ENCODE assay signal across 26 cellular contexts in genomic region chr12:115243933-115244628, GRCh38.
DNase-seq lines count a peak whose midpoint lies in the region; ATAC-seq, FAIRE-seq and TF ChIP-seq lines count a peak whose summit lies in the region.
"Had no signal": no experiment of that assay in that cellular context is flagged by ENCODE, and none has a peak within 500 bp of the region (broad histone marks: within the 10 kb centered on the region; RNA-seq: fewer than 3 reads in every experiment).

No MANE protein-coding gene starts in this region.

- no peak overlapping the region for H3K4me2 ChIP-seq in HepG2 (ENCODE audit: low read depth, low read length)
- no peak overlapping the region for H3K4me2 ChIP-seq in H1 (ENCODE audit: insufficient read depth in 1 of 2, low read depth in 2 of 2, low read length in 2 of 2)
- H3K4me2 ChIP-seq in mesenchymal stem cell (ENCODE audit: low read length, poor library complexity, severe bottlenecking): no peak overlapping the region
- no peak overlapping the region for H3K4me2 ChIP-seq in trophoblast cell (ENCODE audit: low read length)
- H3K4me2 ChIP-seq: A549; BLaER1 treated with 17β-estradiol and CSF1 and Interleukin-3, amounts not matched to agents 10 nM and 100 nM had no signal

- H3K23ac ChIP-seq in H1 (ENCODE audit: insufficient read length) (no peak overlapping the region), mesenchymal stem cell (ENCODE audit: low read length in 2 of 2) (no peak overlapping the region), trophoblast cell (ENCODE audit: low read length) (no peak overlapping the region)

- H3K4me1 ChIP-seq in HepG2 (ENCODE audit: insufficient read depth, low read length) (no peaks in the 10 kb centered on the region), right lobe of liver (no peaks in the 10 kb centered on the region), H1 (replicated peaks in 1 of 4; ENCODE audit: control insufficient read depth in 3 of 4, insufficient read depth in 4 of 4, low read length in 3 of 4) (no peaks in the 10 kb centered on the region), mesenchymal stem cell (ENCODE audit: control insufficient read depth, insufficient read depth, low read depth, low read length) (no peaks in the 10 kb centered on the region), trophoblast cell (ENCODE audit: control insufficient read depth in 1 of 2, insufficient read depth in 2 of 2, low read length in 2 of 2) (no peaks in the 10 kb centered on the region), ascending aorta (no peaks in the 10 kb centered on the region), adrenal gland (replicated peaks in 1 of 2) (no peaks in the 10 kb centered on the region)
- H3K4me1 ChIP-seq: A549; BLaER1 treated with 17β-estradiol and CSF1 and Interleukin-3, amounts not matched to agents 10 nM and 100 nM had no signal

- no TSS peak for BruUV-seq in HepG2 (replicated peaks; lab: Mats Ljungman, UMichigan)

- DNase-seq in HepG2 (ENCODE audit: low spot score) (no peak), right lobe of liver (no peak), H1 (ENCODE audit: low read depth in 1 of 2, low spot score in 2 of 2) (no peak), mesenchymal stem cell (no peak), trophoblast cell (no peak), ascending aorta (ENCODE audit: low spot score in 2 of 2) (no peak), SKM-1 (lab: John Stamatoyannopoulos, UW; ENCODE audit: unreplicated experiment) (no peak), adrenal gland (no peak)
- DNase-seq: AML-193; CD4-positive, alpha-beta T cell; CD8-positive, alpha-beta memory T cell; COR-L47; DMS 273 treated with DMSO at 0.1 percent for 48 hours; DMS153; DMS53; DMS79; DND-41; EL; GDM1 had no signal

- H3K4ac ChIP-seq in H1 (replicated peaks; ENCODE audit: insufficient read length, low read depth, low read length) (no peak overlapping the region), mesenchymal stem cell (ENCODE audit: low read depth in 1 of 2, low read length in 2 of 2) (no peak overlapping the region), trophoblast cell (ENCODE audit: low read depth, low read length) (no peak overlapping the region)

- H2AFZ ChIP-seq in HepG2 (ENCODE audit: low read length): no peak overlapping the region
- no peak overlapping the region for H2AFZ ChIP-seq in H1 (ENCODE audit: low read length)
- H2AFZ ChIP-seq in mesenchymal stem cell (ENCODE audit: low read depth, low read length): no peak overlapping the region
- no peak overlapping the region for H2AFZ ChIP-seq in trophoblast cell (ENCODE audit: insufficient read depth, low read length, poor library complexity)

- H3K27me3 ChIP-seq in HepG2 (ENCODE audit: control insufficient read depth in 1 of 2, insufficient read depth in 2 of 2, low read length in 2 of 2) (peaks cover 0 to 28% of the 10 kb centered on the region in 2 experiments; a peak in 2 of 5 replicates), right lobe of liver (no peaks in the 10 kb centered on the region), H1 (replicated peaks in 1 of 4; ENCODE audit: control insufficient read depth in 3 of 4, extremely low read depth in 1 of 4, insufficient read depth in 3 of 4, low read length in 3 of 4) (no peaks in the 10 kb centered on the region; a peak in 1 of 7 replicates), mesenchymal stem cell (ENCODE audit: control insufficient read depth in 1 of 2, insufficient read depth in 1 of 2, low read length in 2 of 2) (peaks cover 0 to 5% of the 10 kb centered on the region in 2 experiments), trophoblast cell (ENCODE audit: insufficient read depth, low read length) (no peaks in the 10 kb centered on the region), ascending aorta (no peaks in the 10 kb centered on the region), adrenal gland (no peaks in the 10 kb centered on the region)
- H3K27me3 ChIP-seq: BLaER1 treated with 17β-estradiol and CSF1 and Interleukin-3, amounts not matched to agents 10 nM and 100 nM had no signal

- 26% methylated on average over 4 of the region's 5 CpGs for WGBS in HepG2 (ENCODE audit: low lambda C conversion rate)
- WGBS in right lobe of liver (ENCODE audit: insufficient coverage, low coverage, low lambda C conversion rate, missing lambda C conversion rate): 79% methylated on average over 2 of the region's 5 CpGs
- WGBS in H1 (ENCODE audit: extremely low coverage in 1 of 2, insufficient coverage in 1 of 2, insufficient read length in 1 of 2, insufficient replicate concordance in 2 of 2, low coverage in 1 of 2, low lambda C conversion rate in 2 of 2, missing lambda C conversion rate in 1 of 2), 2 experiments: 90% methylated on average over 4 of the region's 5 CpGs; no CpG with 5 or more reads in 1 of the 2 experiments
- WGBS in mesenchymal stem cell: 81% methylated on average over 5 of the region's 5 CpGs
- no CpG with 5 or more reads among the region's 5 CpGs for WGBS in trophoblast cell (ENCODE audit: extremely low coverage, insufficient coverage, insufficient read length)
- WGBS in adrenal gland, 4 donors: 66 to 91% (median 69%) methylated on average over 2 to 5 of the region's 5 CpGs

- H4K91ac ChIP-seq in H1 (replicated peaks; ENCODE audit: insufficient read length, low read length) (no peak overlapping the region), mesenchymal stem cell (ENCODE audit: low read length) (peak overlapping the region; percentile 27), trophoblast cell (ENCODE audit: low read depth, low read length) (no peak overlapping the region)

- H3K18ac ChIP-seq in H1 (ENCODE audit: extremely low read depth, low read length): no peak overlapping the region
- no peak overlapping the region for H3K18ac ChIP-seq in mesenchymal stem cell (ENCODE audit: low read depth in 1 of 2, low read length in 2 of 2)
- H3K18ac ChIP-seq in trophoblast cell (ENCODE audit: low read length): no peak overlapping the region

- no peak overlapping the region for H3K14ac ChIP-seq in H1 (ENCODE audit: insufficient read length)
- H3K14ac ChIP-seq in mesenchymal stem cell (ENCODE audit: low read length in 2 of 2): no peak overlapping the region
- H3K14ac ChIP-seq in trophoblast cell (ENCODE audit: low read length): no peak overlapping the region

- POLR2A ChIA-PET in HepG2 (lab: Yijun Ruan, JAX) (no interaction called here), H1 (lab: Charles Lee; ENCODE audit: partially characterized antibody) (no interaction called here)

- TF ChIP-seq CTCF in HepG2 (CRISPR knock-in tag; IDR thresholded peaks at IDR 0.05) (no peak), right lobe of liver (IDR thresholded peaks at IDR 0.05) (no peak), H1 (IDR thresholded peaks at IDR 0.05; ENCODE audit: control extremely low read depth in 1 of 3, insufficient read depth in 1 of 3, low read depth in 1 of 3, low read length in 3 of 3) (no peak), ascending aorta (IDR thresholded peaks at IDR 0.05) (no peak), adrenal gland (IDR thresholded peaks at IDR 0.05) (no peak)

- in situ Hi-C loops in HepG2 (cut with HindIII; ENCODE audit: extremely low pct_ligation_motif_present, low pct_unique_long_range_greater_than_20kb): no loop called here

- H3K9ac ChIP-seq in HepG2 (ENCODE audit: insufficient read depth, low read depth, low read length) (no peak overlapping the region), H1 (replicated peaks in 1 of 4; ENCODE audit: extremely low read depth in 1 of 4, low read depth in 3 of 4, low read length in 3 of 4) (no peak overlapping the region), mesenchymal stem cell (ENCODE audit: low read length) (no peak overlapping the region), trophoblast cell (ENCODE audit: low read length) (no peak overlapping the region)
- H3K9ac ChIP-seq: BLaER1 treated with 17β-estradiol and CSF1 and Interleukin-3, amounts not matched to agents 10 nM and 100 nM had no signal

- H3K36me3 ChIP-seq in HepG2 (replicated peaks in 1 of 2; ENCODE audit: control insufficient read depth in 1 of 2, insufficient read depth in 2 of 2, low read length in 2 of 2) (no peaks in the 10 kb centered on the region), right lobe of liver (no peaks in the 10 kb centered on the region), H1 (ENCODE audit: control insufficient read depth in 2 of 4, insufficient read depth in 4 of 4, low read length in 3 of 4) (no peaks in the 10 kb centered on the region), mesenchymal stem cell (ENCODE audit: control insufficient read depth in 1 of 2, insufficient read depth in 2 of 2, low read depth in 1 of 2, low read length in 2 of 2) (no peaks in the 10 kb centered on the region), trophoblast cell (ENCODE audit: control insufficient read depth in 1 of 2, insufficient read depth in 2 of 2, low read length in 2 of 2) (no peaks in the 10 kb centered on the region), ascending aorta (no peaks in the 10 kb centered on the region), adrenal gland (replicated peaks in 1 of 2) (no peaks in the 10 kb centered on the region)
- H3K36me3 ChIP-seq: BLaER1 treated with 17β-estradiol and CSF1 and Interleukin-3, amounts not matched to agents 10 nM and 100 nM had no signal

- H3K23me2 ChIP-seq in H1 (ENCODE audit: low read depth, low read length): peaks cover 2% of the 10 kb centered on the region; the same call in 1 of the 2 replicates

- TF ChIP-seq POLR2A in HepG2 (IDR thresholded peaks at IDR 0.05; ENCODE audit: insufficient read depth in 1 of 2, low read depth in 2 of 2, low read length in 2 of 2) (no peak), right lobe of liver (IDR thresholded peaks at IDR 0.05) (no peak), H1 (IDR thresholded peaks at IDR 0.05; ENCODE audit: control extremely low read depth in 1 of 2, low read depth in 2 of 2, low read length in 2 of 2) (no peak), adrenal gland (IDR thresholded peaks at IDR 0.05) (no peak)

- H4K8ac ChIP-seq in H1 (ENCODE audit: extremely low read depth, insufficient read depth, low read length) (no peak overlapping the region), mesenchymal stem cell (ENCODE audit: low read length) (no peak overlapping the region), trophoblast cell (ENCODE audit: low read depth, low read length) (no peak overlapping the region)

- H3K4me3 ChIP-seq in HepG2 (replicated peaks in 1 of 3; ENCODE audit: insufficient read depth in 1 of 3, low read depth in 2 of 3, low read length in 3 of 3) (no peak overlapping the region), right lobe of liver (no peak overlapping the region), H1 (ENCODE audit: extremely low read depth in 1 of 4, insufficient read depth in 2 of 4, low read depth in 3 of 4, low read length in 4 of 4) (no peak overlapping the region), mesenchymal stem cell (ENCODE audit: insufficient read depth in 1 of 2, low read depth in 1 of 2, low read length in 2 of 2) (no peak overlapping the region), trophoblast cell (ENCODE audit: low read depth, low read length) (no peak overlapping the region), ascending aorta (no peak overlapping the region), adrenal gland (no peak overlapping the region)
- H3K4me3 ChIP-seq: A549; BLaER1 treated with 17β-estradiol and CSF1 and Interleukin-3, amounts not matched to agents 10 nM and 100 nM; GM12878 had no signal

- FAIRE-seq in HepG2 (lab: Jason Lieb, UNC) (no peak), H1 (lab: Jason Lieb, UNC) (no peak)
- FAIRE-seq: A549, GM12878, GM12892, GM18507 had no signal

- intact Hi-C loops in HepG2 (cut with micrococcal nuclease; ENCODE audit: unreplicated experiment): no loop called here
- intact Hi-C loops in right lobe of liver (cut with DNase I): no loop called here
- intact Hi-C loops in ascending aorta (cut with DNase I): no loop called here
- intact Hi-C loops in adrenal gland (cut with DNase I): no loop called here

- H2BK15ac ChIP-seq in H1 (ENCODE audit: low read length) (no peak overlapping the region), mesenchymal stem cell (ENCODE audit: low read depth, poor library complexity, severe bottlenecking) (no peak overlapping the region)

- no peak overlapping the region for H3K56ac ChIP-seq in H1 (replicated peaks; ENCODE audit: insufficient read length, low read depth, low read length)

- H3K79me1 ChIP-seq in H1 (ENCODE audit: low read depth, low read length) (no peaks in the 10 kb centered on the region), mesenchymal stem cell (replicated peaks; ENCODE audit: low read length, poor library complexity, severe bottlenecking) (no peaks in the 10 kb centered on the region), trophoblast cell (ENCODE audit: low read length) (no peaks in the 10 kb centered on the region)

- H2BK120ac ChIP-seq in H1 (replicated peaks; ENCODE audit: low read depth, low read length) (no peak overlapping the region), mesenchymal stem cell (ENCODE audit: low read depth, low read length) (no peak overlapping the region), trophoblast cell (ENCODE audit: insufficient read depth, low read length, poor library complexity) (no peak overlapping the region)

- ATAC-seq in HepG2 (no peak), right lobe of liver (no peak)
- ATAC-seq: A549, GM12878 had no signal

- H2BK5ac ChIP-seq in H1 (ENCODE audit: low read depth, low read length): no peak overlapping the region
- no peak overlapping the region for H2BK5ac ChIP-seq in mesenchymal stem cell (ENCODE audit: low read depth, low read length, poor library complexity, severe bottlenecking)
- no peak overlapping the region for H2BK5ac ChIP-seq in trophoblast cell (ENCODE audit: low read depth, low read length, poor library complexity)

- CTCF ChIA-PET in HepG2 (lab: Yijun Ruan, JAX; ENCODE audit: low intra/inter-chr PET ratio, low total read pairs): no interaction called here
- CTCF ChIA-PET in H1 (lab: Charles Lee; ENCODE audit: partially characterized antibody): interaction anchor here (1.1 kb wide), 1 partner anchor 21 kb away, joined by 3 read pairs; no protein-coding TSS in a partner anchor

- H3K27ac ChIP-seq in HepG2 (ENCODE audit: extremely low read length, insufficient read depth, low read length): no peak overlapping the region
- H3K27ac ChIP-seq in right lobe of liver: no peak overlapping the region
- no peak overlapping the region for H3K27ac ChIP-seq in H1 (ENCODE audit: low read depth, low read length)
- H3K27ac ChIP-seq in mesenchymal stem cell (ENCODE audit: low read length, poor library complexity, severe bottlenecking): no peak overlapping the region
- no peak overlapping the region for H3K27ac ChIP-seq in trophoblast cell (ENCODE audit: low read depth, low read length)
- H3K27ac ChIP-seq in ascending aorta: no peak overlapping the region
- H3K27ac ChIP-seq in adrenal gland: no peak overlapping the region
- H3K27ac ChIP-seq: 22Rv1; A549; BLaER1 treated with 17β-estradiol and CSF1 and Interleukin-3, amounts not matched to agents 10 nM and 100 nM; C4-2B had no signal

- H2BK20ac ChIP-seq in H1 (ENCODE audit: low read length): no peak overlapping the region

- H3K9me3 ChIP-seq in HepG2 (ENCODE audit: low read length) (no peaks in the 10 kb centered on the region), right lobe of liver (no peaks in the 10 kb centered on the region), H1 (ENCODE audit: insufficient read depth in 2 of 2, low read depth in 1 of 2, low read length in 1 of 2) (no peaks in the 10 kb centered on the region), mesenchymal stem cell (ENCODE audit: control insufficient read depth, low read length) (no peaks in the 10 kb centered on the region), trophoblast cell (ENCODE audit: insufficient read depth, low read depth, low read length) (no peaks in the 10 kb centered on the region), ascending aorta (no peaks in the 10 kb centered on the region), adrenal gland (replicated peaks in 1 of 3) (no peaks in the 10 kb centered on the region)
- H3K9me3 ChIP-seq: A549; BLaER1 treated with 17β-estradiol and CSF1 and Interleukin-3, amounts not matched to agents 10 nM and 100 nM had no signal

- TF ChIP-seq EP300 in HepG2 (IDR thresholded peaks at IDR 0.05; ENCODE audit: low read depth in 2 of 2, low read length in 2 of 2) (no peak), HepG2 (CRISPR knock-in tag; IDR thresholded peaks at IDR 0.05; ENCODE audit: borderline replicate concordance) (no peak), H1 (IDR thresholded peaks at IDR 0.05; ENCODE audit: borderline replicate concordance in 1 of 2, low read depth in 2 of 2, low read length in 2 of 2) (no peak)

- H2BK12ac ChIP-seq in H1 (ENCODE audit: low read depth, low read length) (0 out of 2 replicates have a peak overlapping the region, but pooled peaks have one; percentile 27), mesenchymal stem cell (ENCODE audit: low read length in 2 of 2) (peak overlapping the region in 1 of 2 experiments; percentile 18), trophoblast cell (ENCODE audit: low read length) (peak overlapping the region; percentile 23)

- no peak overlapping the region for H4K5ac ChIP-seq in H1 (ENCODE audit: insufficient read length, low read depth, low read length)

- H4K20me1 ChIP-seq in HepG2 (ENCODE audit: insufficient read depth, low read length): no peaks in the 10 kb centered on the region
- no peaks in the 10 kb centered on the region for H4K20me1 ChIP-seq in H1 (replicated peaks in 1 of 2; ENCODE audit: control insufficient read depth in 1 of 2, insufficient read depth in 2 of 2, low read length in 2 of 2)
- H4K20me1 ChIP-seq: BLaER1 treated with 17β-estradiol and CSF1 and Interleukin-3, amounts not matched to agents 10 nM and 100 nM had no signal

- TF ChIP-seq RAD21 in HepG2 (CRISPR knock-in tag; IDR thresholded peaks at IDR 0.05): no peak
- no peak for TF ChIP-seq RAD21 in H1 (IDR thresholded peaks at IDR 0.05 in 1 of 2, conservative IDR thresholded peaks at IDR 0.05 in 1 of 2; ENCODE audit: low read depth in 2 of 2, low read length in 2 of 2)

- H2AK5ac ChIP-seq in H1 (ENCODE audit: low read depth, low read length) (0 out of 2 replicates have a peak overlapping the region, but pooled peaks have one; percentile 80), mesenchymal stem cell (ENCODE audit: low read length, severe bottlenecking) (no peak overlapping the region), trophoblast cell (ENCODE audit: low read length) (no peak overlapping the region)

- no peaks in the 10 kb centered on the region for H3K79me2 ChIP-seq in HepG2 (ENCODE audit: insufficient read depth, low read length)
- H3K79me2 ChIP-seq in H1 (ENCODE audit: control insufficient read depth in 1 of 2, insufficient read depth in 2 of 2, low read length in 2 of 2): no peaks in the 10 kb centered on the region
- no peaks in the 10 kb centered on the region for H3K79me2 ChIP-seq in trophoblast cell (ENCODE audit: control insufficient read depth, insufficient read depth, low read length, poor library complexity)

- no peak overlapping the region for H4K12ac ChIP-seq in trophoblast cell (ENCODE audit: low read depth, low read length)
